ENCODE assay signal across 19 cellular contexts in the genomic region with DNA sequence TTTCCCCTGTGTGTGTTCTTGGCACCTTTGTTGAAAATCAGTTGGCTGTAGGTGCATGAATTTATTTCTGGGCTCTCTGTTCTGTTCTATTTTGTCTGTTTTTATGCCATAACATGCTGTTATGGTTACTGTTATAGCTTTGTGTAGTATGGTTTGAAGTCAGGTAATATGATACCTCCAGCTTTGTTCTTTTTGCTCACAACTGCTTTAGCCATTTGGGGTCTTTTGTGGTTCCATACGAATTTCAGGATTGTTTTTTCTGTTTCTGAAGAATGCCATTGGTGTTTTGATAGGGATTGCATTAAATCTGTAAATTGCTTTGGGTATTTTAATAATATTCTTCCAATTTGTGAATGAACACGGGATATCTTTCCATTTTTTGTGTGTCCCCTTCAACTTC. TPM values are rescaled to one million over a fixed set of nuclear protein-coding genes. Genes with fewer than 3 reads are reported as not detected.
DNase-seq lines count a peak whose midpoint lies in the region; ATAC-seq, FAIRE-seq and TF ChIP-seq lines count a peak whose summit lies in the region.
"Had no signal": no experiment of that assay in that cellular context is flagged by ENCODE, and none has a peak within 500 bp of the region (broad histone marks: within the 10 kb centered on the region; RNA-seq: fewer than 3 reads in every experiment).

No MANE protein-coding gene starts in this region.

- peaks cover 26 to 42% of the 10 kb centered on the region in 2 donors for H3K36me3 Mint-ChIP-seq in activated T-cell treated with anti-CD3 and anti-CD28 coated beads, Interleukin-2, amount 50 U/mL, for 72 hours (ENCODE audit: insufficient read depth in 2 of 2)
- H3K36me3 Mint-ChIP-seq in activated T-cell treated with anti-CD3 and anti-CD28 coated beads, Interleukin-2, amount 50 U/mL, for 4 hours (ENCODE audit: insufficient read depth), result peaks cover 57% of the 10 kb centered on the region
- H3K36me3 Mint-ChIP-seq in activated naive CD8-positive, alpha-beta T cell treated with anti-CD3 and anti-CD28 coated beads, Interleukin-2, amount 50 U/mL, for 24 hours (ENCODE audit: low read depth), result peaks cover 66% of the 10 kb centered on the region
- peaks cover 72% of the 10 kb centered on the region for H3K36me3 Mint-ChIP-seq in stimulated activated memory B cell treated with anti-CD40 and anti-IgM and Interleukin-4, amounts not matched to agents 10 μg/mL and 1 μg/mL and 100 μg/mL, for 72 hours

- no peak for TF ChIP-seq POLR2A in GM12892 (IDR thresholded peaks at IDR 0.05; ENCODE audit: low read depth, low read length)

- H3K9me3 Mint-ChIP-seq in activated T-cell treated with anti-CD3 and anti-CD28 coated beads, Interleukin-2, amount 50 U/mL, for 72 hours, result no peaks in the 10 kb centered on the region
- peaks cover 3% of the 10 kb centered on the region for H3K9me3 Mint-ChIP-seq in activated T-cell treated with anti-CD3 and anti-CD28 coated beads, Interleukin-2, amount 50 U/mL, for 4 hours
- no peaks in the 10 kb centered on the region for H3K9me3 Mint-ChIP-seq in activated naive CD8-positive, alpha-beta T cell treated with anti-CD3 and anti-CD28 coated beads, Interleukin-2, amount 50 U/mL, for 24 hours
- H3K9me3 Mint-ChIP-seq in stimulated activated memory B cell treated with anti-CD40 and anti-IgM and Interleukin-4, amounts not matched to agents 10 μg/mL and 1 μg/mL and 100 μg/mL, for 72 hours, result peaks cover 3% of the 10 kb centered on the region
- H3K9me3 Mint-ChIP-seq: HFFc6 had no signal

- no peaks in the 10 kb centered on the region for H3K27me3 Mint-ChIP-seq in activated T-cell treated with anti-CD3 and anti-CD28 coated beads, Interleukin-2, amount 50 U/mL, for 72 hours (ENCODE audit: low read depth)
- H3K27me3 Mint-ChIP-seq in activated T-cell treated with anti-CD3 and anti-CD28 coated beads, Interleukin-2, amount 50 U/mL, for 4 hours (ENCODE audit: low read depth), result no peaks in the 10 kb centered on the region
- H3K27me3 Mint-ChIP-seq in activated naive CD8-positive, alpha-beta T cell treated with anti-CD3 and anti-CD28 coated beads, Interleukin-2, amount 50 U/mL, for 24 hours, result no peaks in the 10 kb centered on the region
- no peaks in the 10 kb centered on the region for H3K27me3 Mint-ChIP-seq in stimulated activated memory B cell treated with anti-CD40 and anti-IgM and Interleukin-4, amounts not matched to agents 10 μg/mL and 1 μg/mL and 100 μg/mL, for 72 hours

- peak overlapping the region; percentile 68 for H3K27ac Mint-ChIP-seq in activated T-cell treated with anti-CD3 and anti-CD28 coated beads, Interleukin-2, amount 50 U/mL, for 72 hours
- H3K27ac Mint-ChIP-seq in activated naive CD8-positive, alpha-beta T cell treated with anti-CD3 and anti-CD28 coated beads, Interleukin-2, amount 50 U/mL, for 24 hours, result no peak overlapping the region
- H3K27ac Mint-ChIP-seq in stimulated activated memory B cell treated with anti-CD40 and anti-IgM and Interleukin-4, amounts not matched to agents 10 μg/mL and 1 μg/mL and 100 μg/mL, for 72 hours, result peak overlapping the region; percentile 9
- H3K27ac Mint-ChIP-seq: HFFc6 had no signal

- ATAC-seq in activated T-cell treated with anti-CD3 and anti-CD28 coated beads, Interleukin-2, amount 50 U/mL, for 72 hours (replicated peaks in 1 of 2), result no peak
- no peak for ATAC-seq in activated T-cell treated with anti-CD3 and anti-CD28 coated beads, Interleukin-2, amount 50 U/mL, for 4 hours
- no peak for ATAC-seq in activated naive CD8-positive, alpha-beta T cell treated with anti-CD3 and anti-CD28 coated beads, Interleukin-2, amount 50 U/mL, for 24 hours
- ATAC-seq in stimulated activated memory B cell treated with anti-CD40 and anti-IgM and Interleukin-4, amounts not matched to agents 10 μg/mL and 1 μg/mL and 100 μg/mL, for 72 hours, result no peak
- ATAC-seq in HG03432 (IDR thresholded peaks at IDR 0.05; ENCODE audit: unreplicated experiment), result no peak

- FAIRE-seq in GM12892 (lab: Jason Lieb, UNC), result peak; percentile 42
- FAIRE-seq: A204.1 had no signal

- H3K4me1 Mint-ChIP-seq in activated T-cell treated with anti-CD3 and anti-CD28 coated beads, Interleukin-2, amount 50 U/mL, for 72 hours (ENCODE audit: low read depth), result peaks cover 38% of the 10 kb centered on the region
- peaks cover 44% of the 10 kb centered on the region for H3K4me1 Mint-ChIP-seq in activated T-cell treated with anti-CD3 and anti-CD28 coated beads, Interleukin-2, amount 50 U/mL, for 4 hours (ENCODE audit: low read depth)
- peaks cover 45% of the 10 kb centered on the region for H3K4me1 Mint-ChIP-seq in activated naive CD8-positive, alpha-beta T cell treated with anti-CD3 and anti-CD28 coated beads, Interleukin-2, amount 50 U/mL, for 24 hours
- H3K4me1 Mint-ChIP-seq in stimulated activated memory B cell treated with anti-CD40 and anti-IgM and Interleukin-4, amounts not matched to agents 10 μg/mL and 1 μg/mL and 100 μg/mL, for 72 hours, result peaks cover 49% of the 10 kb centered on the region

- peak overlapping the region in 1 of 2 donors; percentile 52 for H3K4me3 Mint-ChIP-seq in activated T-cell treated with anti-CD3 and anti-CD28 coated beads, Interleukin-2, amount 50 U/mL, for 72 hours
- no peak overlapping the region for H3K4me3 Mint-ChIP-seq in activated T-cell treated with anti-CD3 and anti-CD28 coated beads, Interleukin-2, amount 50 U/mL, for 4 hours
- peak overlapping the region; percentile 5 for H3K4me3 Mint-ChIP-seq in activated naive CD8-positive, alpha-beta T cell treated with anti-CD3 and anti-CD28 coated beads, Interleukin-2, amount 50 U/mL, for 24 hours
- H3K4me3 Mint-ChIP-seq in stimulated activated memory B cell treated with anti-CD40 and anti-IgM and Interleukin-4, amounts not matched to agents 10 μg/mL and 1 μg/mL and 100 μg/mL, for 72 hours, result no peak overlapping the region
- H3K4me3 Mint-ChIP-seq: HFFc6 had no signal

- no peak for DNase-seq in activated T-cell treated with anti-CD3 and anti-CD28 coated beads, Interleukin-2, amount 50 U/mL, for 72 hours
- no peak for DNase-seq in activated T-cell treated with anti-CD3 and anti-CD28 coated beads, Interleukin-2, amount 50 U/mL, for 4 hours
- DNase-seq in GM12892 (ENCODE audit: insufficient read length), result no peak
- DNase-seq in activated naive CD8-positive, alpha-beta T cell treated with anti-CD3 and anti-CD28 coated beads, Interleukin-2, amount 50 U/mL, for 24 hours, result no peak
- DNase-seq in pons (ENCODE audit: low spot score), result no peak
- DNase-seq: EL, GF-D8, H7, HFFc6, KG1, NCI-H1092 treated with DMSO at 0.1 percent for 48 hours, NCI-H146, NCI-H2029 treated with DMSO at 0.1 percent for 48 hours, NCI-H2171 treated with DMSO at 0.1 percent for 48 hours, NCI-H524 treated with DMSO at 0.1 percent for 48 hours, Right ventricle myocardium superior had no signal

RNA-seq across cellular contexts. Expression of a gene that starts 4.7 kb away (rescaled TPM):
- total RNA-seq in activated T-cell treated with anti-CD3 and anti-CD28 coated beads, Interleukin-2, amount 50 U/mL, for 72 hours, result 10 to 100 TPM; 41.8 to 48.1 TPM
- total RNA-seq in activated T-cell treated with anti-CD3 and anti-CD28 coated beads, Interleukin-2, amount 50 U/mL, for 4 hours, result 10 to 100 TPM; 51.3 to 68.3 (median 58.2) TPM
- polyA plus RNA-seq in GM12892 (2012; ENCODE audit: missing spikeins), result 18.4 TPM

RNA-seq across cellular contexts. Expression of a gene that starts 28.1 kb away (rescaled TPM):
- total RNA-seq in activated T-cell treated with anti-CD3 and anti-CD28 coated beads, Interleukin-2, amount 50 U/mL, for 72 hours, result 1 to 10 TPM in 1 of 2 donors, under 1 TPM in 1; 0.94 to 2.9 TPM
- total RNA-seq in activated T-cell treated with anti-CD3 and anti-CD28 coated beads, Interleukin-2, amount 50 U/mL, for 4 hours, result 1 to 10 TPM; 1.5 to 3.9 (median 2.1) TPM
- polyA plus RNA-seq in GM12892 (2012; ENCODE audit: missing spikeins), result 5.1 TPM

RNA-seq across cellular contexts. Expression of a gene that starts 58.1 kb away (rescaled TPM):
- total RNA-seq in activated T-cell treated with anti-CD3 and anti-CD28 coated beads, Interleukin-2, amount 50 U/mL, for 72 hours, result 10 to 100 TPM; 17.9 to 26.0 TPM
- total RNA-seq in activated T-cell treated with anti-CD3 and anti-CD28 coated beads, Interleukin-2, amount 50 U/mL, for 4 hours, result 10 to 100 TPM; 33.9 to 39.6 (median 35.1) TPM
- polyA plus RNA-seq in GM12892 (2012; ENCODE audit: missing spikeins), result 17.4 TPM
